In the genomic region with DNA sequence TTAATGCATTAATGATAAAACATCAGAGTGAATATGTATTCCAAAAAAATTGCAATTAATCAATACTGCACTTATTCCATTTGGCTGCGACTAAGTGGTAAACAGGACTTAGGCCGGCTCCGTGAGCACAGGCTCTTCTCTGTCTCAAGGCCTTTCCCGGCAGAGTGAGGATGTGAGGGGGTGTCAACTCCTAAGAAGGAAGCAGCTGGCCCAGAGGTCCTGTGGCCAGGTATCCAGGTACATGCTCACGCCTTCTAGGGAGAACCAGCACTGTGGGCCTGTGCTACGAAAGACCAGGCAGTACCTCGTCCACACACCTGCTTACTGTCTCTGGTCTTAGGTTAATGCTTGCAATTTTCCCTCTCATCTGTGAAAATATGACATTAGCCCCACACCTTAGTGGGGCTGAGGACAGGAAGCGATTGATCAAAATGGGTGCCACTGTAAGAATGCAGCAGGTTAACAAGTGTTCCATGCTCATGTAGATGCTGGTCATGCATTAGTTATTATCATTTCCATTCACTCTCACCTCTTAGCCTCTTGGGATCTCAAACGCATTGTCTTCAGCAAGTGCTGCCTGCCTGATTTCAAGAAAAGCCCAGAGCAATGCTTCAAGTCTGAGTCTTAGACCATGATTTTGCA, we compare ENCODE assay signal across 17 cellular contexts.
"Had no signal": no experiment of that assay in that cellular context is flagged by ENCODE, and none has a peak within 500 bp of the region (broad histone marks: within the 10 kb centered on the region; RNA-seq: fewer than 3 reads in every experiment).

No MANE protein-coding gene starts in this region.

- H3K9me3 ChIP-seq: lower lobe of right lung, psoas muscle, sigmoid colon, testis had no signal

- H3K4me3 ChIP-seq: lower lobe of right lung, psoas muscle, sigmoid colon, testis had no signal

- H3K36me3 ChIP-seq: lower lobe of right lung, sigmoid colon had no signal

- H3K4me1 ChIP-seq: psoas muscle, sigmoid colon, testis had no signal

- ATAC-seq: activated T-helper 17 cell treated with anti-CD3 and anti-CD28 coated beads, Interleukin-2, amount 50 U/mL, for 72 hours; lower lobe of right lung; natural killer cell; psoas muscle had no signal

- H3K27me3 ChIP-seq: sigmoid colon, testis had no signal

- DNase-seq: activated B cell treated with CpG ODN at 0.5 μM for 24 hours; activated CD4-positive, alpha-beta T cell treated with anti-CD3 and anti-CD28 coated beads, Interleukin-2, amount 10 ng/mL, durations not matched to agents 7 days and 5 days; activated CD8-positive, alpha-beta memory T cell treated with anti-CD3 and anti-CD28 coated beads for 24 hours; activated naive CD4-positive, alpha-beta T cell treated with anti-CD3 and anti-CD28 coated beads for 36 hours; central memory CD4-positive, alpha-beta T cell; cortex of kidney; effector memory CD4-positive, alpha-beta T cell; hypothalamus; lower lobe of right lung; natural killer cell; nucleus accumbens; psoas muscle; sigmoid colon; stimulated activated CD4-positive, alpha-beta T cell treated with anti-CD3 and anti-CD28 coated beads, Interleukin-4, amount 100 ng/mL, for 1 hour; T-helper 2 cell; testis had no signal

- H3K27ac ChIP-seq: lower lobe of right lung, psoas muscle, sigmoid colon, testis had no signal
